In the genomic region with DNA sequence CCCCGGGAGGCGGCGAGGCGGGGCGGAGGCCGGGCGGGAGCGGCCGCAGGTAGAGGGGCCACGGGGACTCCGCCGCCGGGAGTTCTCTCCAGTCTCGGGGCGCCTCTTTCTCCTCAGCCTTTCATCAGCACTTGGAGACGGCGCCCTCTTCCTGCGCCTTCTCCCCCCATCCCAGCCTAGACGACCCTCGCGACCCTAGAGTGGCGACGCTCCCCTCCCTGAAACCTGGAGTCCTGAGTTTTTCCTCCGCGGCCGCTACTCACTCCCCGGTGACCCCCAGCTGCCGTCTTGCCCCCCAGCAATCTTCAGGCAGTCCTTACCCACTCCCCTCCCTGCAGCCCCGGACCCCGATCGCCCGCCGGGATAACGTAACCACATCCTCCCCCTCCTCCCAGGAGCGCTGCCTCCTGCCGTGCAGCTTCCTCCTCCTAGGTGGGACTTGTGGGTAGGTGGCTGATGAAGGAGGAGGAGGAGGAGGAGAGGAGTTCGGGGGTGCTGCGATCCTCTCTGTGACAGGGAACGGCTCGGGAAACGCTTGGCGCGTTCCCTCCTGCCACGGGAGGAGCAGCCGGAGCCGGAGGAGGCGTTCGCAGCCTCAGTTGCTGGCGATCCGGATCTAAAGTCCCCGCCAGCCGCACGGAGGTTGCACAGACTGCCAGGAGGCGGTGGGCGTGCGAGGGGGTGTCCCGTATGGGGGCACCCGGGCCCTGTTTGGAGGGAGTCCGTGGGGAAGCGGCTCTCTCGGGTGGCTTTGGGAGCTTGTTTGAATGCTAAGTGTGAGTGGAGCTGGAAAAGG, we compare ENCODE assay signal across 8 cellular contexts. TPM values are rescaled to one million over a fixed set of nuclear protein-coding genes. Genes with fewer than 3 reads are reported as not detected.
DNase-seq lines count a peak whose midpoint lies in the region; ATAC-seq and TF ChIP-seq lines count a peak whose summit lies in the region.

No MANE protein-coding gene starts in this region.

- H3K27me3 ChIP-seq in SJSA1 (replicated peaks): no peaks in the 10 kb centered on the region
- no peaks in the 10 kb centered on the region for H3K27me3 ChIP-seq in breast epithelium
- H3K27me3 ChIP-seq in skeletal muscle satellite cell (ENCODE audit: control insufficient read depth, insufficient read depth, low read length): no peaks in the 10 kb centered on the region

- DNase-seq in CD14-positive monocyte (ENCODE audit: low spot score) (no peak), H4 (ENCODE audit: low spot score) (peak; percentile 11), SJSA1 (ENCODE audit: low read depth in 1 of 2, low spot score in 2 of 2) (peak; percentile 49 to 64), breast epithelium (ENCODE audit: low spot score in 2 of 2) (peak; percentile 24 to 54), islet precursor cell (peak; percentile 83)

- H3K9me3 Mint-ChIP-seq in CD14-positive monocyte: peaks cover 0 to 18% (median 11%) of the 10 kb centered on the region in 7 donors

- H3K4me1 ChIP-seq in SJSA1 (replicated peaks) (peaks cover 9% of the 10 kb centered on the region), breast epithelium (no peaks in the 10 kb centered on the region), skeletal muscle satellite cell (ENCODE audit: control insufficient read depth, insufficient read depth, low read length) (peaks cover 7% of the 10 kb centered on the region)

- H3K27ac Mint-ChIP-seq in CD14-positive monocyte: peak overlapping the region in 3 of 7 donors; percentile 26 to 80 (median 33)

- H3K36me3 Mint-ChIP-seq in CD14-positive monocyte: peaks cover 2 to 4% of the 10 kb centered on the region in 2 donors

- ATAC-seq in HG02852 (IDR thresholded peaks at IDR 0.05; ENCODE audit: unreplicated experiment) (no peak), GM21423 (IDR thresholded peaks at IDR 0.05; ENCODE audit: unreplicated experiment) (no peak)

- H3K9me3 ChIP-seq in SJSA1 (replicated peaks) (peaks cover 13% of the 10 kb centered on the region), breast epithelium (peaks cover 13 to 28% of the 10 kb centered on the region in 2 donors), skeletal muscle satellite cell (replicated peaks; ENCODE audit: low read length) (no peaks in the 10 kb centered on the region)

- H3K9ac ChIP-seq in skeletal muscle satellite cell (ENCODE audit: low read depth, low read length): peak overlapping the region; percentile 81

- TF ChIP-seq CTCF in CD14-positive monocyte (IDR thresholded peaks at IDR 0.05) (no peak), breast epithelium (IDR thresholded peaks at IDR 0.05) (no peak)

- peaks cover 6 to 24% (median 9%) of the 10 kb centered on the region in 3 donors for H3K27me3 Mint-ChIP-seq in CD14-positive monocyte (ENCODE audit: low read depth in 3 of 3)

- H3K27ac ChIP-seq in SJSA1 (peak overlapping the region; percentile 29), breast epithelium (peak overlapping the region; percentile 92)

- TF ChIP-seq POLR2A in breast epithelium (IDR thresholded peaks at IDR 0.05): no peak

- peak overlapping the region; percentile 91 to 98 for H3K4me3 Mint-ChIP-seq in CD14-positive monocyte

- H3K4me2 ChIP-seq in skeletal muscle satellite cell (ENCODE audit: low read length): peak overlapping the region; percentile 98

- H3K4me1 Mint-ChIP-seq in CD14-positive monocyte: peaks cover 16% of the 10 kb centered on the region

- H3K36me3 ChIP-seq in SJSA1: peaks cover 20% of the 10 kb centered on the region
- no peaks in the 10 kb centered on the region for H3K36me3 ChIP-seq in breast epithelium
- no peaks in the 10 kb centered on the region for H3K36me3 ChIP-seq in skeletal muscle satellite cell (ENCODE audit: insufficient read depth, low read length)

- H3K4me3 ChIP-seq in SJSA1: peak overlapping the region; percentile 86
- H3K4me3 ChIP-seq in breast epithelium: peak overlapping the region; percentile 79 to 95 (median 82)
- peak overlapping the region; percentile 98 for H3K4me3 ChIP-seq in skeletal muscle satellite cell (ENCODE audit: low read length)

- intact Hi-C loops in CD14-positive monocyte (cut with micrococcal nuclease): no loop called here
- intact Hi-C loops in breast epithelium (cut with DNase I; ENCODE audit: low total_unique reads): no loop called here

RNA-seq across cellular contexts. Expression of a gene that starts 0.9 kb away (rescaled TPM):
- polyA plus RNA-seq in CD14-positive monocyte: under 1 TPM; 0.35 to 0.41 TPM
- 12.3 and 18.7 TPM in 2 replicates for total RNA-seq in H4 (2014; rRNA removed; shearing (Covaris generic))
- 11.9 and 21.1 TPM in 2 replicates for total RNA-seq in SJSA1 (2014; rRNA removed; shearing (Covaris generic))
- 10 to 100 TPM; 21.1 to 55.5 (median 49.8) TPM for total RNA-seq in breast epithelium
- total RNA-seq in skeletal muscle satellite cell (2012; rRNA removed): 8.7 and 12.7 TPM in 2 replicates
